1 cellular context compared by ENCODE assay signal in the genomic region with DNA sequence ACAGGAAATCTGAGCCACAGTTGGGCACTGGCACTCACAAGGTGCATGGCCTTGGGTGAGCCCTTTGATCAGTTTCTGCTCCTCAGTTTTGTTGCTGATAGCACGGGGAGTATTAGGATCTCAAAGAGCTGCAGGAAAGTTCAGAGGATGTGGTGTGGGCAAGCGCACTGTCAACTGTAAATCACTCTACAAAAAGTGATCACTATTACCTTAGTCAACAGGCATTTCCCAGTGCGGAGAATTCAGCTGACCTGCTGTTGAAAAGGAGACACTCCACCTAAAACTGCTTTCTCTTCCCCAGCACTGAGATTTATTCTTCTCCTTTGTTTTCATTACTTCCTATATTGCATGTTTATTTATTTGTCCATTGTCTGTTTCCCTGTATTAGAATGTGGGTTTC.
TF ChIP-seq lines count a peak whose summit lies in the region.

No MANE protein-coding gene starts in this region.

TF ChIP-seq in IMR-90, 13 proteins besides CTCF, POLR2A, EP300 and RAD21 (continued from another document):
- TF ChIP-seq, protein P1, sequence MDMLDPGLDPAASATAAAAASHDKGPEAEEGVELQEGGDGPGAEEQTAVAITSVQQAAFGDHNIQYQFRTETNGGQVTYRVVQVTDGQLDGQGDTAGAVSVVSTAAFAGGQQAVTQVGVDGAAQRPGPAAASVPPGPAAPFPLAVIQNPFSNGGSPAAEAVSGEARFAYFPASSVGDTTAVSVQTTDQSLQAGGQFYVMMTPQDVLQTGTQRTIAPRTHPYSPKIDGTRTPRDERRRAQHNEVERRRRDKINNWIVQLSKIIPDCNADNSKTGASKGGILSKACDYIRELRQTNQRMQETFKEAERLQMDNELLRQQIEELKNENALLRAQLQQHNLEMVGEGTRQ (IDR thresholded peaks at IDR 0.05; ENCODE audit: low read depth, low read length), result no peak
- no peak for TF ChIP-seq MAFK (IDR thresholded peaks at IDR 0.05; ENCODE audit: low read depth, low read length)
